ENCODE assay signal across 25 cellular contexts in genomic region chrX:76922100-76922499, GRCh38.
DNase-seq lines count a peak whose midpoint lies in the region; ATAC-seq, FAIRE-seq and TF ChIP-seq lines count a peak whose summit lies in the region.
"Had no signal": no experiment of that assay in that cellular context is flagged by ENCODE, and none has a peak within 500 bp of the region (broad histone marks: within the 10 kb centered on the region; RNA-seq: fewer than 3 reads in every experiment).

No MANE protein-coding gene starts in this region.

- H3K9me1 ChIP-seq in IMR-90 (ENCODE audit: insufficient read depth, low read length) = no peaks in the 10 kb centered on the region

- no peaks in the 10 kb centered on the region for H4K20me1 ChIP-seq in IMR-90 (ENCODE audit: insufficient read depth, low read length)
- no peaks in the 10 kb centered on the region for H4K20me1 ChIP-seq in H1 (replicated peaks in 1 of 2; ENCODE audit: control insufficient read depth in 1 of 2, insufficient read depth in 2 of 2, low read length in 2 of 2)
- H4K20me1 ChIP-seq: BLaER1 had no signal

- TF ChIP-seq CTCF in IMR-90 (conservative IDR thresholded peaks at IDR 0.05; ENCODE audit: low read depth, low read length) (no peak), H1 (IDR thresholded peaks at IDR 0.05; ENCODE audit: control extremely low read depth in 1 of 3, insufficient read depth in 1 of 3, low read depth in 1 of 3, low read length in 3 of 3) (no peak), Peyer's patch (IDR thresholded peaks at IDR 0.05) (no peak)

- H3K18ac ChIP-seq in IMR-90 (ENCODE audit: low read depth, low read length) (no peak overlapping the region), H1 (ENCODE audit: extremely low read depth, low read length) (no peak overlapping the region)

- H3K4ac ChIP-seq in IMR-90 (ENCODE audit: low read depth, low read length) (no peak overlapping the region), H1 (replicated peaks; ENCODE audit: insufficient read length, low read depth, low read length) (no peak overlapping the region)

- ATAC-seq in IMR-90 (ENCODE audit: low read depth) = no peak
- ATAC-seq in GM21528 (IDR thresholded peaks at IDR 0.05; ENCODE audit: low FRiP score, unreplicated experiment) = no peak
- ATAC-seq: GM12878 had no signal

- intact Hi-C loops in IMR-90 (cut with micrococcal nuclease) = no loop called here

- no peak overlapping the region for H3K23ac ChIP-seq in IMR-90 (ENCODE audit: low read depth, low read length)
- no peak overlapping the region for H3K23ac ChIP-seq in H1 (ENCODE audit: insufficient read length)

- no TSS peak for BruUV-seq in IMR-90 (replicated peaks; lab: Mats Ljungman, UMichigan)

- no peak overlapping the region for H4K5ac ChIP-seq in IMR-90 (ENCODE audit: low read depth, low read length)
- H4K5ac ChIP-seq in H1 (ENCODE audit: insufficient read length, low read depth, low read length) = no peak overlapping the region

- no peak overlapping the region for H3K14ac ChIP-seq in IMR-90 (replicated peaks; ENCODE audit: low read depth, low read length)
- H3K14ac ChIP-seq in H1 (ENCODE audit: insufficient read length) = no peak overlapping the region

- FAIRE-seq in H1 (lab: Jason Lieb, UNC) = no peak
- FAIRE-seq: A204.1, GM12878, GM12892, GM18507 had no signal

- H2BK5ac ChIP-seq in IMR-90 (ENCODE audit: low read depth, low read length, poor library complexity, severe bottlenecking) (no peak overlapping the region), H1 (ENCODE audit: low read depth, low read length) (no peak overlapping the region)

- no peak overlapping the region for H2AK9ac ChIP-seq in IMR-90 (replicated peaks; ENCODE audit: low read depth, low read length, poor library complexity)

- H3K36me3 ChIP-seq in IMR-90 (ENCODE audit: control insufficient read depth, insufficient read depth, low read length) = no peaks in the 10 kb centered on the region
- no peaks in the 10 kb centered on the region for H3K36me3 ChIP-seq in H1 (ENCODE audit: control insufficient read depth in 2 of 4, insufficient read depth in 4 of 4, low read length in 3 of 4)
- no peaks in the 10 kb centered on the region for H3K36me3 ChIP-seq in Peyer's patch
- H3K36me3 ChIP-seq: BE2C, BLaER1 had no signal

- POLR2A ChIA-PET in IMR-90 (lab: Charles Lee; ENCODE audit: unreplicated experiment) = no interaction called here
- POLR2A ChIA-PET in H1 (lab: Charles Lee; ENCODE audit: partially characterized antibody) = no interaction called here

- no peaks in the 10 kb centered on the region for H3K4me1 ChIP-seq in IMR-90 (ENCODE audit: control insufficient read depth, insufficient read depth, low read length)
- H3K4me1 ChIP-seq in H1 (replicated peaks in 1 of 4; ENCODE audit: control insufficient read depth in 3 of 4, insufficient read depth in 4 of 4, low read length in 3 of 4) = no peaks in the 10 kb centered on the region
- no peaks in the 10 kb centered on the region for H3K4me1 ChIP-seq in Peyer's patch
- H3K4me1 ChIP-seq: BE2C, BLaER1 had no signal

- no peaks in the 10 kb centered on the region for H3K23me2 ChIP-seq in H1 (ENCODE audit: low read depth, low read length)

- H3K56ac ChIP-seq in IMR-90 (ENCODE audit: extremely low read depth, insufficient read depth, low read length) = no peak overlapping the region
- H3K56ac ChIP-seq in H1 (replicated peaks; ENCODE audit: insufficient read length, low read depth, low read length) = no peak overlapping the region

- no peak overlapping the region for H2BK12ac ChIP-seq in H1 (ENCODE audit: low read depth, low read length)

- no peaks in the 10 kb centered on the region for H3K27me3 ChIP-seq in IMR-90 (ENCODE audit: control insufficient read depth, insufficient read depth, low read length)
- no peaks in the 10 kb centered on the region for H3K27me3 ChIP-seq in H1 (replicated peaks in 1 of 4; ENCODE audit: control insufficient read depth in 3 of 4, extremely low read depth in 1 of 4, insufficient read depth in 3 of 4, low read length in 3 of 4)
- no peaks in the 10 kb centered on the region for H3K27me3 ChIP-seq in Peyer's patch
- H3K27me3 ChIP-seq: BE2C had no signal

- DNase-seq in IMR-90 = no peak
- DNase-seq in SK-N-DZ (ENCODE audit: low spot score) = peak; percentile 62
- no peak for DNase-seq in H1 (ENCODE audit: low read depth in 1 of 2, low spot score in 2 of 2)
- DNase-seq in Peyer's patch = no peak
- DNase-seq: 8988T; ACHN; BE2C; C1 segment of cervical spinal cord; CD4-positive, alpha-beta memory T cell; CD4-positive, CD25-positive, alpha-beta regulatory T cell; CD8-positive, alpha-beta memory T cell; COR-L47; DMS 273 treated with DMSO at 0.1 percent for 48 hours; DMS153; DMS53; DMS79; DND-41; EL; GDM1 had no signal

- TF ChIP-seq POLR2A in IMR-90 (IDR thresholded peaks at IDR 0.05; ENCODE audit: low read depth, low read length) (no peak), H1 (IDR thresholded peaks at IDR 0.05; ENCODE audit: control extremely low read depth in 1 of 2, low read depth in 2 of 2, low read length in 2 of 2) (no peak), Peyer's patch (IDR thresholded peaks at IDR 0.05) (no peak)

- H4K91ac ChIP-seq in IMR-90 (ENCODE audit: insufficient read depth, low read depth, low read length) (no peak overlapping the region), H1 (replicated peaks; ENCODE audit: insufficient read length, low read length) (no peak overlapping the region)

- H2AFZ ChIP-seq in IMR-90 (replicated peaks; ENCODE audit: low read length, poor library complexity) (no peak overlapping the region), H1 (ENCODE audit: low read length) (no peak overlapping the region)

- H2BK15ac ChIP-seq in IMR-90 (ENCODE audit: low read depth, low read length) (no peak overlapping the region), H1 (ENCODE audit: low read length) (no peak overlapping the region)

- CTCF ChIA-PET in IMR-90 (lab: Yijun Ruan, JAX) (no interaction called here), H1 (lab: Charles Lee; ENCODE audit: partially characterized antibody) (no interaction called here)

- no peaks in the 10 kb centered on the region for H3K9me3 ChIP-seq in IMR-90 (ENCODE audit: control insufficient read depth, insufficient read depth, low read length)
- H3K9me3 ChIP-seq in H1 (ENCODE audit: insufficient read depth in 2 of 2, low read depth in 1 of 2, low read length in 1 of 2) = no peaks in the 10 kb centered on the region
- H3K9me3 ChIP-seq in Peyer's patch = no peaks in the 10 kb centered on the region
- H3K9me3 ChIP-seq: BE2C, BLaER1 had no signal

- H3K27ac ChIP-seq in IMR-90 (ENCODE audit: insufficient read depth, low read length) (no peak overlapping the region), H1 (ENCODE audit: low read depth, low read length) (no peak overlapping the region), Peyer's patch (no peak overlapping the region)
- H3K27ac ChIP-seq: BLaER1 had no signal

- H3K9ac ChIP-seq in IMR-90 (ENCODE audit: low read depth, low read length) = no peak overlapping the region
- H3K9ac ChIP-seq in H1 (replicated peaks in 1 of 4; ENCODE audit: extremely low read depth in 1 of 4, low read depth in 3 of 4, low read length in 3 of 4) = no peak overlapping the region
- H3K9ac ChIP-seq: BLaER1 had no signal

- in situ Hi-C loops in IMR-90 (cut with MboI; ENCODE audit: low sequenced_read_pairs) = no loop called here

- no peak overlapping the region for H3K4me3 ChIP-seq in IMR-90 (ENCODE audit: insufficient read depth, low read depth, low read length)
- H3K4me3 ChIP-seq in H1 (ENCODE audit: extremely low read depth in 1 of 4, insufficient read depth in 2 of 4, low read depth in 3 of 4, low read length in 4 of 4) = no peak overlapping the region
- H3K4me3 ChIP-seq in Peyer's patch = no peak overlapping the region
- H3K4me3 ChIP-seq: BLaER1, GM12878 had no signal

- no peak for TF ChIP-seq EP300 in H1 (IDR thresholded peaks at IDR 0.05; ENCODE audit: borderline replicate concordance in 1 of 2, low read depth in 2 of 2, low read length in 2 of 2)

- H3K4me2 ChIP-seq in IMR-90 (ENCODE audit: low read depth, low read length) = no peak overlapping the region
- H3K4me2 ChIP-seq in H1 (ENCODE audit: insufficient read depth in 1 of 2, low read depth in 2 of 2, low read length in 2 of 2) = no peak overlapping the region
- H3K4me2 ChIP-seq: BLaER1 had no signal

- no CpG with 5 or more reads among the region's 2 CpGs for WGBS in IMR-90 (ENCODE audit: extremely low coverage in 2 of 2, insufficient read length in 1 of 2), 2 experiments
- 83% methylated on average over 2 of the region's 2 CpGs; no CpG with 5 or more reads in 1 of the 2 experiments for WGBS in H1 (ENCODE audit: extremely low coverage in 1 of 2, insufficient coverage in 1 of 2, insufficient read length in 1 of 2, insufficient replicate concordance in 2 of 2, low coverage in 1 of 2, low lambda C conversion rate in 2 of 2, missing lambda C conversion rate in 1 of 2), 2 experiments

- dilution Hi-C loops in IMR-90 (cut with HindIII; ENCODE audit: low sequenced_read_pairs, unreplicated experiment) = no loop called here

- no peak overlapping the region for H2BK120ac ChIP-seq in IMR-90 (ENCODE audit: low read depth, low read length)
- no peak overlapping the region for H2BK120ac ChIP-seq in H1 (replicated peaks; ENCODE audit: low read depth, low read length)

- H3K79me1 ChIP-seq in IMR-90 (ENCODE audit: low read depth in 1 of 2, low read length in 2 of 2) (no peaks in the 10 kb centered on the region), H1 (ENCODE audit: low read depth, low read length) (no peaks in the 10 kb centered on the region)

- H2AK5ac ChIP-seq in IMR-90 (ENCODE audit: low read depth, low read length) = no peak overlapping the region
- no peak overlapping the region for H2AK5ac ChIP-seq in H1 (ENCODE audit: low read depth, low read length)

- H3K79me2 ChIP-seq in H1 (ENCODE audit: control insufficient read depth in 1 of 2, insufficient read depth in 2 of 2, low read length in 2 of 2) = no peaks in the 10 kb centered on the region

- H4K8ac ChIP-seq in IMR-90 (ENCODE audit: low read depth in 2 of 2, low read length in 2 of 2) (no peak overlapping the region), H1 (ENCODE audit: extremely low read depth, insufficient read depth, low read length) (no peak overlapping the region)

- H2BK20ac ChIP-seq in IMR-90 (ENCODE audit: low read depth, low read length) (no peak overlapping the region), H1 (ENCODE audit: low read length) (no peak overlapping the region)

- TF ChIP-seq RAD21 in IMR-90 (IDR thresholded peaks at IDR 0.05; ENCODE audit: low read length) = no peak
- TF ChIP-seq RAD21 in H1 (IDR thresholded peaks at IDR 0.05 in 1 of 2, conservative IDR thresholded peaks at IDR 0.05 in 1 of 2; ENCODE audit: low read depth in 2 of 2, low read length in 2 of 2) = no peak

TF ChIP-seq in H1, 55 proteins besides CTCF, POLR2A, EP300 and RAD21:
- TF ChIP-seq CEBPB (IDR thresholded peaks at IDR 0.05; ENCODE audit: low read depth, low read length) (peak; percentile 58; the same call in 1 of the 2 replicates), BCL11A (IDR thresholded peaks at IDR 0.05; ENCODE audit: low read depth in 2 of 2, low read length in 2 of 2) (no peak)
